ENCODE assay signal across 15 cellular contexts in the genomic region with DNA sequence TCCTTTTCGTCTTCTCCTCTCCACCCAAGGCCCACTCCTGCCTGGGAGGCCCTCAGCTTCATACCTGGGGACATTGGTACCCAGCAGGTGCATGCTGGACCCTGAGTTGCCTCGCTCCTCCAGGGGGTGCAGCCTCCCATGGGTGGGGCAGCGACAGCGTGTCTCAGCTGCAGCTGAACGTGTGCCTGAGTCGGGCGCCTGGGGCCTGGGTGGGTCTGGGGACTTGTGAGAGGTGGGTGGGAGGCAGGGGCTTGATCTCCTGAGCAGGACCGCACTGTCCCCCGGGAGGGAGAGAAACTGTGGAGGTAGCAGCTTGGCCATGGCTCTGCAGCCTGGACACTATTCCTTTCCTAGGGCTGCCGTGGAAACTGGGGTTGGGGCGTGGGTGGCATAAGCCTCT. TPM values are rescaled to one million over a fixed set of nuclear protein-coding genes. Genes with fewer than 3 reads are reported as not detected.
DNase-seq lines count a peak whose midpoint lies in the region; ATAC-seq, FAIRE-seq and TF ChIP-seq lines count a peak whose summit lies in the region.
"Had no signal": no experiment of that assay in that cellular context is flagged by ENCODE, and none has a peak within 500 bp of the region (broad histone marks: within the 10 kb centered on the region; RNA-seq: fewer than 3 reads in every experiment).

No MANE protein-coding gene starts in this region.

- no peak overlapping the region for H3K4me3 Mint-ChIP-seq in stimulated activated effector memory CD8-positive, alpha-beta T cell treated with anti-CD3 and anti-CD28 coated beads, Interleukin-12 subunit alpha, Interleukin-12 subunit beta, amount 100 ng/mL, for 72 hours
- H3K4me3 Mint-ChIP-seq: CD4-positive, alpha-beta T cell; GM23338; H9 had no signal

- H3K27ac ChIP-seq in sigmoid colon: no peak overlapping the region
- H3K27ac ChIP-seq: 22Rv1 had no signal

- TF ChIP-seq POLR2A in sigmoid colon (IDR thresholded peaks at IDR 0.05): no peak

- peaks cover 0 to 2% (median 0%) of the 10 kb centered on the region in 4 donors for H3K9me3 ChIP-seq in sigmoid colon

- no peak for FAIRE-seq in frontal cortex (lab: Jason Lieb, UNC)
- FAIRE-seq: GM18507 had no signal

- peaks cover 3% of the 10 kb centered on the region for H3K9me3 Mint-ChIP-seq in stimulated activated effector memory CD8-positive, alpha-beta T cell treated with anti-CD3 and anti-CD28 coated beads, Interleukin-12 subunit alpha, Interleukin-12 subunit beta, amount 100 ng/mL, for 72 hours

- no peaks in the 10 kb centered on the region for H3K36me3 Mint-ChIP-seq in stimulated activated effector memory CD8-positive, alpha-beta T cell treated with anti-CD3 and anti-CD28 coated beads, Interleukin-12 subunit alpha, Interleukin-12 subunit beta, amount 100 ng/mL, for 72 hours

- 92 to 93% methylated on average over 11 of the region's 11 CpGs for WGBS in sigmoid colon, 2 donors

- no peak for ATAC-seq in stimulated activated effector memory CD8-positive, alpha-beta T cell treated with anti-CD3 and anti-CD28 coated beads, Interleukin-12 subunit alpha, Interleukin-12 subunit beta, amount 100 ng/mL, for 72 hours
- ATAC-seq: GM23338 had no signal

- DNase-seq in activated effector memory CD4-positive, alpha-beta T cell treated with anti-CD3 and anti-CD28 coated beads, Interleukin-2, amount 50 U/mL, for 16 hours: peak; percentile 42
- no peak for DNase-seq in activated effector memory CD4-positive, alpha-beta T cell treated with Interleukin-2 at 50 U/mL for 16 hours
- DNase-seq in H7 (peak; percentile 41), mesenteric fat pad (ENCODE audit: low spot score) (peak; percentile 87), sigmoid colon (peak; percentile 56), dedifferentiated amniotic fluid mesenchymal stem cell (ENCODE audit: extremely low spot score) (no peak), frontal cortex (ENCODE audit: low spot score in 2 of 2) (no peak)
- no peak for DNase-seq in stimulated activated effector memory CD8-positive, alpha-beta T cell treated with anti-CD3 and anti-CD28 coated beads, Interleukin-12 subunit alpha, Interleukin-12 subunit beta, amount 100 ng/mL, for 72 hours (ENCODE audit: low spot score in 2 of 2)
- DNase-seq: AML-193; Calu3; CD4-positive, alpha-beta T cell; H9 had no signal

- H3K4me3 ChIP-seq in H7 (ENCODE audit: insufficient read depth, low read depth, low read length) (no peak overlapping the region), sigmoid colon (no peak overlapping the region)
- H3K4me3 ChIP-seq: GM23338 had no signal

- H3K36me3 ChIP-seq in H7 (replicated peaks; ENCODE audit: control insufficient read depth, insufficient read depth, low read length) (no peaks in the 10 kb centered on the region), sigmoid colon (peaks cover 0 to 21% (median 2%) of the 10 kb centered on the region in 4 donors)

- no peak for TF ChIP-seq EP300 in sigmoid colon (IDR thresholded peaks at IDR 0.05)

- no peak for TF ChIP-seq CTCF in sigmoid colon (IDR thresholded peaks at IDR 0.05)

- H3K27ac Mint-ChIP-seq in stimulated activated effector memory CD8-positive, alpha-beta T cell treated with anti-CD3 and anti-CD28 coated beads, Interleukin-12 subunit alpha, Interleukin-12 subunit beta, amount 100 ng/mL, for 72 hours: no peak overlapping the region
- H3K27ac Mint-ChIP-seq: CD4-positive, alpha-beta T cell; GM23338; H9 had no signal

- H3K4me1 Mint-ChIP-seq in stimulated activated effector memory CD8-positive, alpha-beta T cell treated with anti-CD3 and anti-CD28 coated beads, Interleukin-12 subunit alpha, Interleukin-12 subunit beta, amount 100 ng/mL, for 72 hours: peaks cover 12% of the 10 kb centered on the region
- H3K4me1 Mint-ChIP-seq: GM23338 had no signal

- H3K27me3 ChIP-seq in H7 (ENCODE audit: control insufficient read depth, insufficient read depth, low read length) (no peaks in the 10 kb centered on the region), sigmoid colon (no peaks in the 10 kb centered on the region)

- peaks cover 0 to 10% (median 7%) of the 10 kb centered on the region in 4 donors for H3K4me1 ChIP-seq in sigmoid colon

- intact Hi-C loops in sigmoid colon (cut with DNase I): no loop called here

RNA-seq across cellular contexts. Expression of a gene that starts 24.8 kb away (rescaled TPM):
- total RNA-seq in H7 (2014; rRNA removed; shearing (Covaris generic)): 13.3 and 21.3 TPM in 2 replicates
- 38.8 TPM for total RNA-seq in mesenteric fat pad
- total RNA-seq in sigmoid colon: 10 to 100 TPM; 14.3 to 26.3 (median 14.4) TPM
- 10 to 100 TPM in 2 of 3 donors, 1 to 10 TPM in 1; 7.2 to 55.9 (median 10.6) TPM for polyA plus RNA-seq in sigmoid colon
- 11.0 TPM for total RNA-seq in frontal cortex

RNA-seq across cellular contexts. Expression of a gene that starts 25.9 kb away (rescaled TPM):
- total RNA-seq in H7 (2014; rRNA removed; shearing (Covaris generic)): 0.28 and 0.67 TPM in 2 replicates
- total RNA-seq in mesenteric fat pad (563 TPM), sigmoid colon (10 to 100 TPM; 14.8 to 31.4 (median 26.2) TPM), frontal cortex (0.41 TPM)
- polyA plus RNA-seq in sigmoid colon: 10 to 100 TPM in 1 of 3 donors, 1 to 10 TPM in 2; 1.4 to 34.6 (median 4.8) TPM
- total RNA-seq: CD4-positive, alpha-beta T cell had no signal

RNA-seq across cellular contexts. Expression of a gene that starts 40.3 kb away (rescaled TPM):
- 27.3 and 29.6 TPM in 2 replicates for total RNA-seq in H7 (2014; rRNA removed; shearing (Covaris generic))
- total RNA-seq in mesenteric fat pad: 37.9 TPM
- total RNA-seq in sigmoid colon: 10 to 100 TPM; 11.1 to 19.1 (median 13.4) TPM
- polyA plus RNA-seq in sigmoid colon: 100 to 1,000 TPM in 1 of 3 donors, 10 to 100 TPM in 2; 51.1 to 132 (median 60.3) TPM
- total RNA-seq in frontal cortex: 17.5 TPM

Comparison
In these comparisons a context has a peak if more than half of its experiments do, and no peak if none do; other contexts are left out.
1. DNase-seq: peak in activated effector memory CD4-positive, alpha-beta T cell treated with anti-CD3 and anti-CD28 coated beads, Interleukin-2, amount 50 U/mL, for 16 hours (single experiment), H7 (single experiment), mesenteric fat pad (single experiment) and sigmoid colon (single experiment); none in activated effector memory CD4-positive, alpha-beta T cell treated with Interleukin-2 at 50 U/mL for 16 hours (single experiment), dedifferentiated amniotic fluid mesenchymal stem cell (single experiment), frontal cortex (0 of 2) and stimulated activated effector memory CD8-positive, alpha-beta T cell treated with anti-CD3 and anti-CD28 coated beads, Interleukin-12 subunit alpha, Interleukin-12 subunit beta, amount 100 ng/mL, for 72 hours (0 of 2).
2. RNA of a gene that starts 25.9 kb away (total RNA-seq): 563 TPM in mesenteric fat pad (single experiment); 14.8 to 31.4 TPM in sigmoid colon, 0.41 TPM in frontal cortex (single experiment) and 0.28 to 0.67 TPM in H7; every median in the first group is over 10 times any median in the second.